ENCODE assay signal across 9 cellular contexts in genomic region chr1:42176902-42177519, GRCh38. TPM values are rescaled to one million over a fixed set of nuclear protein-coding genes. Genes with fewer than 3 reads are reported as not detected.
DNase-seq lines count a peak whose midpoint lies in the region; ATAC-seq, FAIRE-seq and TF ChIP-seq lines count a peak whose summit lies in the region.
"Had no signal": no experiment of that assay in that cellular context is flagged by ENCODE, and none has a peak within 500 bp of the region (broad histone marks: within the 10 kb centered on the region; RNA-seq: fewer than 3 reads in every experiment).

No MANE protein-coding gene starts in this region.

- no peak overlapping the region for H3K23ac ChIP-seq in H1 (ENCODE audit: insufficient read length)

- no peak for TF ChIP-seq POLR2A in H1 (IDR thresholded peaks at IDR 0.05; ENCODE audit: control extremely low read depth in 1 of 2, low read depth in 2 of 2, low read length in 2 of 2)

- peak; percentile 63 for FAIRE-seq in H1 (lab: Jason Lieb, UNC)
- FAIRE-seq: A204.1 had no signal

- no peak overlapping the region for H2AK5ac ChIP-seq in H1 (ENCODE audit: low read depth, low read length)

- H3K4me1 ChIP-seq in PC-9 (replicated peaks; ENCODE audit: insufficient read depth) (peaks cover 19% of the 10 kb centered on the region), H1 (replicated peaks in 1 of 4; ENCODE audit: control insufficient read depth in 3 of 4, insufficient read depth in 4 of 4, low read length in 3 of 4) (peaks cover 0 to 7% (median 0%) of the 10 kb centered on the region in 4 experiments; a peak in 1 of 7 replicates)

- no TSS peak for BruUV-seq in PC-9 (replicated peaks; lab: Mats Ljungman, UMichigan)

- peak overlapping the region in 1 of 3 experiments; percentile 75 for H3K27ac Mint-ChIP-seq in nephron

- DNase-seq in DMS 273 (lab: John Stamatoyannopoulos, UW; ENCODE audit: unreplicated experiment) = peak; percentile 68
- DNase-seq in DMS 273 treated with DMSO at 0.1 percent for 48 hours (lab: John Stamatoyannopoulos, UW) = no peak
- DNase-seq in HEK293T (ENCODE audit: extremely low spot score) = peak; percentile 51
- DNase-seq in PC-9 = peak in 1 of 2 experiments; percentile 44
- no peak for DNase-seq in H1 (ENCODE audit: low read depth in 1 of 2, low spot score in 2 of 2)
- DNase-seq in ureter (ENCODE audit: low spot score) = no peak

- no peak overlapping the region for H3K56ac ChIP-seq in H1 (replicated peaks; ENCODE audit: insufficient read length, low read depth, low read length)

- H2BK15ac ChIP-seq in H1 (ENCODE audit: low read length) = no peak overlapping the region

- no peak overlapping the region for H2BK120ac ChIP-seq in H1 (replicated peaks; ENCODE audit: low read depth, low read length)

- WGBS in H1 (ENCODE audit: extremely low coverage in 1 of 2, insufficient coverage in 1 of 2, insufficient read length in 1 of 2, insufficient replicate concordance in 2 of 2, low coverage in 1 of 2, low lambda C conversion rate in 2 of 2, missing lambda C conversion rate in 1 of 2), 2 experiments = 80% methylated on average over 4 of the region's 4 CpGs; no CpG with 5 or more reads in 1 of the 2 experiments

- H3K27me3 Mint-ChIP-seq in nephron (ENCODE audit: low read depth) = no peaks in the 10 kb centered on the region

- H3K9me3 ChIP-seq in PC-9 (ENCODE audit: insufficient read depth, low read depth) = no peaks in the 10 kb centered on the region
- H3K9me3 ChIP-seq in H1 (ENCODE audit: insufficient read depth in 2 of 2, low read depth in 1 of 2, low read length in 1 of 2) = no peaks in the 10 kb centered on the region

- POLR2A ChIA-PET in HEK293T (lab: Yijun Ruan, JAX) = no interaction called here
- POLR2A ChIA-PET in PC-9 (lab: Charles Lee; ENCODE audit: unreplicated experiment) = interaction anchor here (0.6 kb wide), 1 partner anchor 662 kb away, joined by 5 read pairs; no protein-coding TSS in a partner anchor
- POLR2A ChIA-PET in H1 (lab: Charles Lee; ENCODE audit: partially characterized antibody) = no interaction called here

- no peaks in the 10 kb centered on the region; the same call in 1 of the 2 replicates for H3K79me2 ChIP-seq in PC-9 (ENCODE audit: low read depth)
- no peaks in the 10 kb centered on the region for H3K79me2 ChIP-seq in H1 (ENCODE audit: control insufficient read depth in 1 of 2, insufficient read depth in 2 of 2, low read length in 2 of 2)

- no peak overlapping the region for H2BK12ac ChIP-seq in H1 (ENCODE audit: low read depth, low read length)

- H4K5ac ChIP-seq in H1 (ENCODE audit: insufficient read length, low read depth, low read length) = no peak overlapping the region

- no peak overlapping the region for H2BK20ac ChIP-seq in H1 (ENCODE audit: low read length)

- no peaks in the 10 kb centered on the region for H3K9me3 Mint-ChIP-seq in nephron

- no peak overlapping the region for H3K9ac ChIP-seq in H1 (replicated peaks in 1 of 4; ENCODE audit: extremely low read depth in 1 of 4, low read depth in 3 of 4, low read length in 3 of 4)

- H3K36me3 ChIP-seq in PC-9 (ENCODE audit: low read depth) (peaks cover 2% of the 10 kb centered on the region), H1 (ENCODE audit: control insufficient read depth in 2 of 4, insufficient read depth in 4 of 4, low read length in 3 of 4) (peaks cover 0 to 20% (median 5%) of the 10 kb centered on the region in 4 experiments; a peak in 4 of 8 replicates)

- no peak overlapping the region for H2AFZ ChIP-seq in PC-9
- no peak overlapping the region for H2AFZ ChIP-seq in H1 (ENCODE audit: low read length)

- no peak for TF ChIP-seq EP300 in H1 (IDR thresholded peaks at IDR 0.05; ENCODE audit: borderline replicate concordance in 1 of 2, low read depth in 2 of 2, low read length in 2 of 2)

- no peak overlapping the region for H3K4ac ChIP-seq in H1 (replicated peaks; ENCODE audit: insufficient read length, low read depth, low read length)

- no peaks in the 10 kb centered on the region for H3K27me3 ChIP-seq in PC-9 (ENCODE audit: insufficient read depth, low read depth)
- no peaks in the 10 kb centered on the region for H3K27me3 ChIP-seq in H1 (replicated peaks in 1 of 4; ENCODE audit: control insufficient read depth in 3 of 4, extremely low read depth in 1 of 4, insufficient read depth in 3 of 4, low read length in 3 of 4)

- H3K23me2 ChIP-seq in H1 (ENCODE audit: low read depth, low read length) = no peaks in the 10 kb centered on the region; the same call in 1 of the 2 replicates

- H4K20me1 ChIP-seq in PC-9 (ENCODE audit: insufficient read depth) (0 out of 2 replicates have a peak, but pooled peaks cover 3% of the 10 kb centered on the region), H1 (replicated peaks in 1 of 2; ENCODE audit: control insufficient read depth in 1 of 2, insufficient read depth in 2 of 2, low read length in 2 of 2) (no peaks in the 10 kb centered on the region)

- H3K18ac ChIP-seq in H1 (ENCODE audit: extremely low read depth, low read length) = no peak overlapping the region

- peak; percentile 79 to 82 for TF ChIP-seq RAD21 in H1 (IDR thresholded peaks at IDR 0.05 in 1 of 2, conservative IDR thresholded peaks at IDR 0.05 in 1 of 2; ENCODE audit: low read depth in 2 of 2, low read length in 2 of 2)

- H3K4me3 Mint-ChIP-seq in nephron = no peak overlapping the region

- TF ChIP-seq CTCF in PC-9 (conservative IDR thresholded peaks at IDR 0.05) (peak; percentile 94), H1 (IDR thresholded peaks at IDR 0.05; ENCODE audit: control extremely low read depth in 1 of 3, insufficient read depth in 1 of 3, low read depth in 1 of 3, low read length in 3 of 3) (peak; percentile 58 to 90 (median 78)), nephron (IDR thresholded peaks at IDR 0.05; ENCODE audit: unreplicated experiment in 3 of 3) (peak; percentile 62 to 79 (median 70))

- H2BK5ac ChIP-seq in H1 (ENCODE audit: low read depth, low read length) = no peak overlapping the region

- H3K4me2 ChIP-seq in PC-9 (no peak overlapping the region), H1 (ENCODE audit: insufficient read depth in 1 of 2, low read depth in 2 of 2, low read length in 2 of 2) (no peak overlapping the region)

- no peak overlapping the region for H3K4me3 ChIP-seq in PC-9
- no peak overlapping the region for H3K4me3 ChIP-seq in H1 (ENCODE audit: extremely low read depth in 1 of 4, insufficient read depth in 2 of 4, low read depth in 3 of 4, low read length in 4 of 4)

- no peak for ATAC-seq in HG03354 (IDR thresholded peaks at IDR 0.05; ENCODE audit: poor library complexity, severe bottlenecking, unreplicated experiment)

- peaks cover 50% of the 10 kb centered on the region for H3F3A ChIP-seq in PC-9 (ENCODE audit: insufficient read depth, low read depth)

- no peaks in the 10 kb centered on the region for H3K9me2 ChIP-seq in PC-9 (ENCODE audit: insufficient read depth)

- peaks cover 14% of the 10 kb centered on the region for H3K36me3 Mint-ChIP-seq in nephron (ENCODE audit: low read depth)

- no peak overlapping the region for H3K14ac ChIP-seq in H1 (ENCODE audit: insufficient read length)

- CTCF ChIA-PET in HEK293T (lab: Yijun Ruan, JAX) = interaction anchor here (0.7 kb wide), 1 partner anchor 149 kb away, joined by 3 read pairs; no protein-coding TSS in a partner anchor
- CTCF ChIA-PET in PC-9 (lab: Charles Lee) = interaction anchor here (0.5 to 0.8 kb wide), 2 partner anchors 157 to 322 kb away, joined by 3 read pairs; no protein-coding TSS in a partner anchor
- CTCF ChIA-PET in H1 (lab: Charles Lee; ENCODE audit: partially characterized antibody) = interaction anchor here (0.5 to 1.2 kb wide), 9 partner anchors 9 to 373 kb away, joined by 3 to 6 read pairs (median 3); no protein-coding TSS in a partner anchor

- no peak overlapping the region for H4K91ac ChIP-seq in H1 (replicated peaks; ENCODE audit: insufficient read length, low read length)

- intact Hi-C loops in PC-9 (cut with micrococcal nuclease; ENCODE audit: unreplicated experiment) = loop anchor here (1.0 to 10.0 kb wide), 2 partner anchors 158 to 278 kb away; partner anchors contain the start of genes FOXJ3, PPCS and ZMYND12

- H3K27ac ChIP-seq in PC-9 (no peak overlapping the region), H1 (ENCODE audit: low read depth, low read length) (no peak overlapping the region)

- no peaks in the 10 kb centered on the region for H3K79me1 ChIP-seq in H1 (ENCODE audit: low read depth, low read length)

- H4K8ac ChIP-seq in H1 (ENCODE audit: extremely low read depth, insufficient read depth, low read length) = no peak overlapping the region

- H3K4me1 Mint-ChIP-seq in nephron = peaks cover 55% of the 10 kb centered on the region

TF ChIP-seq in HEK293T, 16 proteins besides CTCF, POLR2A, EP300 and RAD21 (continues in another document):
- TF ChIP-seq HDGF (IDR thresholded peaks at IDR 0.05; ENCODE audit: borderline replicate concordance) (no peak), ARNT (IDR thresholded peaks at IDR 0.05) (no peak)

TF ChIP-seq in H1, 55 proteins besides CTCF, POLR2A, EP300 and RAD21 (continues in another document):
- no peak for TF ChIP-seq ZNF274 (IDR thresholded peaks at IDR 0.05; ENCODE audit: borderline replicate concordance, extremely low read depth, low read length)
- no peak for TF ChIP-seq ATF3 (IDR thresholded peaks at IDR 0.05; ENCODE audit: insufficient read depth, low read depth, low read length)

RNA-seq across cellular contexts. Expression of gene GUCA2A, which starts 12.5 kb away (rescaled TPM):
- total RNA-seq in PC-9 (2021) (not detected in 2 replicates), ureter (not detected)
- not detected in 2 replicates for total RNA-seq in H1 (2021; fragmentation: NEBNext Ultra II Directional; extraction: Animal tissue kit (Norgen Biotek cat#: 25700))
- polyA plus RNA-seq in H1 (2011; rRNA removed) = not detected in 2 replicates
- polyA plus RNA-seq in H1 (2011; cell fraction: cytosol; rRNA removed) = not detected
- not detected for polyA plus RNA-seq in H1 (2011; cell fraction: nucleus; rRNA removed)
- polyA plus RNA-seq in H1 (2012, experiment 1 of 2) = not detected in 4 replicates
- not detected for polyA plus RNA-seq in H1 (2012, experiment 2 of 2)
- not detected for polyA plus RNA-seq in H1 (2013, experiment 1 of 2)
- not detected for polyA plus RNA-seq in H1 (2013, experiment 2 of 2)
- not detected in 2 replicates for polyA minus RNA-seq in H1 (2011; rRNA and poly(A)+ RNA removed)
- not detected for polyA minus RNA-seq in H1 (2011; cell fraction: cytosol; rRNA and poly(A)+ RNA removed)
- not detected for polyA minus RNA-seq in H1 (2011; cell fraction: nucleus; rRNA and poly(A)+ RNA removed)

RNA-seq across cellular contexts. Expression of gene GUCA2B, which starts 23.8 kb away (rescaled TPM):
- not detected in 2 replicates for total RNA-seq in PC-9 (2021)
- total RNA-seq in H1 (2021; fragmentation: NEBNext Ultra II Directional; extraction: Animal tissue kit (Norgen Biotek cat#: 25700)) = not detected in 2 replicates
- not detected in 2 replicates for polyA plus RNA-seq in H1 (2011; rRNA removed)
- polyA plus RNA-seq in H1 (2011; cell fraction: cytosol; rRNA removed) = not detected
- not detected for polyA plus RNA-seq in H1 (2011; cell fraction: nucleus; rRNA removed)
- polyA plus RNA-seq in H1 (2012, experiment 1 of 2) = not detected in 4 replicates
- polyA plus RNA-seq in H1 (2012, experiment 2 of 2) = not detected
- not detected for polyA plus RNA-seq in H1 (2013, experiment 1 of 2)
- polyA plus RNA-seq in H1 (2013, experiment 2 of 2) = not detected
- polyA minus RNA-seq in H1 (2011; rRNA and poly(A)+ RNA removed) = not detected in 2 replicates
- not detected for polyA minus RNA-seq in H1 (2011; cell fraction: cytosol; rRNA and poly(A)+ RNA removed)
- not detected for polyA minus RNA-seq in H1 (2011; cell fraction: nucleus; rRNA and poly(A)+ RNA removed)
- not detected for total RNA-seq in ureter

Comparison
In these comparisons a context has a peak if more than half of its experiments do, and no peak if none do; other contexts are left out.
1. DNase-seq: peak in DMS 273 (single experiment) and HEK293T (single experiment); none in DMS 273 treated with DMSO at 0.1 percent for 48 hours (single experiment), H1 (0 of 2) and ureter (single experiment).
2. Peak in every context shown above with its lines, with median percentiles within 50 percentile points of each other: CTCF ChIP-seq.